ENCODE assay signal across 9 cellular contexts in the genomic region with DNA sequence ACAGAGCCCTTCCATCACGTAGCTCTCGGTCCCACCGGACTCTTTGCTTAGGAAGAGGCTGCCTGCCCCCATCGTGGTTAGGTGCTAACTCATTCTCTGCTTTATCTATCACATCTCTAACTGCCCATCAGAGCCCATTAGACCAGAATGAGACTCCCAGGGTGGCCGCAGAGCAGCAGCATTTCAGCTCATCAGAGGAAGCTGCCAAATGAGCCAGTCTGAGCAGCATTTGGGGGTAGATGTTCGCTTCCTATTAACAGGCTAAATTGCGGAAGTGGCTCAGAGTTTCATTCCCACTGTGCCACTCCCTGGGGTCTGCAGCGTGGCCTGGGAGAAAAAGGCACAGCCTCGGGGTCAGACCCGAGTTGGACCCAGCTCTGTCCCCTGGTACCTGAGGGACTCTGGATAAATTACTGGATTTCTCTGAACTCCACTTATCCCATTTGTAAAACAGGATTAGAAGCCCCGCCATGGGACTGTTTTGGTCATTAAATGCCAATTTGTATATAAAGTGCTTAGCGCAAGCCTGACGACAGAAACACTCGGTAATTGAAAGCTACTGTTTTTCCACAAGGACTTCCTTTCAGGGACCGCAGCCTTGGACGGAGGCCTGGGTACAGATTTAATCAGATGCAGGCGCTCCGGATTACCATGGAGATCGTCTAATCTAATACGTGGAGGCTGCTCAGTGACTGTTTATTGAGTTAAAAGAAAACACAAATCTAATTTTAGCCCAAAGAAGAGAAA.
DNase-seq lines count a peak whose midpoint lies in the region; ATAC-seq, FAIRE-seq and TF ChIP-seq lines count a peak whose summit lies in the region.
"Had no signal": no experiment of that assay in that cellular context is flagged by ENCODE, and none has a peak within 500 bp of the region (broad histone marks: within the 10 kb centered on the region; RNA-seq: fewer than 3 reads in every experiment).

No MANE protein-coding gene starts in this region.

- DNase-seq in GM19239 (ENCODE audit: insufficient read length, low spot score) (peak; percentile 25), SK-N-DZ (ENCODE audit: low spot score) (peak; percentile 98), fibroblast of peridontal ligament (ENCODE audit: extremely low read depth) (peak; percentile 93), sciatic nerve (ENCODE audit: low spot score) (peak; percentile 75), omental fat pad (ENCODE audit: low spot score) (no peak), amniotic stem cell (lab: John Stamatoyannopoulos, UW) (no peak)
- DNase-seq: lower lobe of right lung had no signal

- no peak for TF ChIP-seq CTCF in omental fat pad (IDR thresholded peaks at IDR 0.05)

- peak; percentile 53 for FAIRE-seq in GM19239 (lab: Jason Lieb, UNC)

- intact Hi-C loops in sciatic nerve (cut with DNase I) = no loop called here

- peak; percentile 88 for ATAC-seq in sciatic nerve
- ATAC-seq in omental fat pad (ENCODE audit: low FRiP score) = no peak
- ATAC-seq in HG03135 (IDR thresholded peaks at IDR 0.05; ENCODE audit: unreplicated experiment) = no peak
- ATAC-seq in HG03521 (IDR thresholded peaks at IDR 0.05; ENCODE audit: unreplicated experiment) = no peak

Comparison
In these comparisons a context has a peak if more than half of its experiments do, and no peak if none do; other contexts are left out.
1. DNase-seq: peak in GM19239 (single experiment), SK-N-DZ (single experiment), fibroblast of peridontal ligament (single experiment) and sciatic nerve (single experiment); none in omental fat pad (single experiment) and amniotic stem cell (single experiment).